Comparison of ENCODE assay signal across 8 cellular contexts in the genomic region with DNA sequence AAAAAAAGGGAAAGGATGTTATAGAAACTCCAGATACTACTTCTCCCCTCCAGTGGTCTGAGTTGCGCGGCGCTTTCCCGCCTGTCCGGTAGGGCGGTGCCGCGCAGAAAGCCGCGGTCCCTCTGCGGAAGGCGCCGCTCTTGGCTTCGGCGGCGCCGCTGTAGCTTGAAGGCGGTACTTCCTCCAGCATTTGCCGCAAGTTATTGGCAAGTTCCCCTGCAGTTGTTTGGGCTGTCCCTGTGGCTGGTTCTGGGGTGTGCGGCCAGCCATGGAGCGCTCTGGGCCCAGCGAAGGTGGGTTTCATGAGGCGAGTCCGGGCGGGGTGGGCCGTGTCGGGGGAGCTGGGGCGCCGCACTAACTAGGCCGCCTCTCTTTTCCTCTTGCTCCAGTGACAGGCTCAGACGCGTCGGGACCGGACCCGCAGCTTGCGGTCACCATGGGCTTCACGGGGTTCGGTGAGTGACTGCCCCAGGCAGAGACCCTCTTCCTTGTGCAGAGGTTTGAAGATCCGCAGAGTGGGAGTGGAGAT. TPM values are rescaled to one million over a fixed set of nuclear protein-coding genes. Genes with fewer than 3 reads are reported as not detected.
A peak's percentile ranks its signal among the peaks of the same experiment; 100 is the strongest.
DNase-seq lines count a peak whose midpoint lies in the region; ATAC-seq and TF ChIP-seq lines count a peak whose summit lies in the region.
"Not testable (repeated sequence)": the region's sequence is repeated elsewhere in the genome, so short reads cannot be mapped to it uniquely, and the experiment has no call there.

TSS of gene WDR70 (plus strand) at position 219 of the 529 bp plus-strand sequence. CDS start at position 269, 50 bp downstream.

- not testable (repeated sequence) for H3K4me1 ChIP-seq in uterus

- H3K4me1 Mint-ChIP-seq in T-helper 1 cell treated with Interleukin-12 subunit alpha and Interleukin-12 subunit beta and Interleukin-4 antibody, amounts not matched to agents 30 μg/mL and 1 μg/mL, for 36 hours (ENCODE audit: low read depth): not testable (repeated sequence)

- H3K27me3 ChIP-seq in uterus: not testable (repeated sequence)

- DNase-seq in GM13976 (ENCODE audit: low spot score): peak; percentile 82
- DNase-seq in NCI-H146 treated with DMSO at 0.1 percent for 48 hours (lab: John Stamatoyannopoulos, UW; ENCODE audit: unreplicated experiment): peak; percentile 70
- peak; percentile 24 for DNase-seq in amniotic stem cell (lab: John Stamatoyannopoulos, UW)
- peak; percentile 92 for DNase-seq in left ventricle myocardium superior
- peak; percentile 74 for DNase-seq in pulmonary artery endothelial cell (ENCODE audit: low read depth, low spot score)
- DNase-seq in uterus: peak; percentile 81 to 83

- not testable (repeated sequence) for H3K9me3 ChIP-seq in uterus

- TF ChIP-seq CTCF in GM13976 (IDR thresholded peaks at IDR 0.05; ENCODE audit: borderline replicate concordance, control extremely low read depth, extremely low read depth, insufficient read depth, missing control alignments): peak; percentile 89
- peak; percentile 65 to 80 (median 74) for TF ChIP-seq CTCF in uterus (IDR thresholded peaks at IDR 0.05)

- peak; percentile 99 for ATAC-seq in HG02870 (IDR thresholded peaks at IDR 0.05; ENCODE audit: unreplicated experiment)
- peak; percentile 100 for ATAC-seq in left ventricle myocardium superior

- H3K36me3 ChIP-seq in uterus: not testable (repeated sequence)

- not testable (repeated sequence) for H3K27me3 Mint-ChIP-seq in T-helper 1 cell treated with Interleukin-12 subunit alpha and Interleukin-12 subunit beta and Interleukin-4 antibody, amounts not matched to agents 30 μg/mL and 1 μg/mL, for 36 hours (ENCODE audit: low read depth)

- peak within 1 kb of the TSS; percentile 72 to 89 for H3K4me3 ChIP-seq in uterus

- peaks cover 10% of the 10 kb centered on the region for H3K36me3 Mint-ChIP-seq in T-helper 1 cell treated with Interleukin-12 subunit alpha and Interleukin-12 subunit beta and Interleukin-4 antibody, amounts not matched to agents 30 μg/mL and 1 μg/mL, for 36 hours (ENCODE audit: low read depth)

- peak within 1 kb of the TSS; percentile 96 for H3K4me3 Mint-ChIP-seq in T-helper 1 cell treated with Interleukin-12 subunit alpha and Interleukin-12 subunit beta and Interleukin-4 antibody, amounts not matched to agents 30 μg/mL and 1 μg/mL, for 36 hours

- intact Hi-C loops in left ventricle myocardium superior (cut with micrococcal nuclease); uterus (cut with DNase I; ENCODE audit: low total_unique reads): not testable (repeated sequence)

- H3K27ac ChIP-seq in uterus: peak within 1 kb of the TSS; percentile 58 to 61

- not testable (repeated sequence) for H3K9me3 Mint-ChIP-seq in T-helper 1 cell treated with Interleukin-12 subunit alpha and Interleukin-12 subunit beta and Interleukin-4 antibody, amounts not matched to agents 30 μg/mL and 1 μg/mL, for 36 hours

- not testable (repeated sequence) for TF ChIP-seq POLR2A in uterus (IDR thresholded peaks at IDR 0.05)

- H3K27ac Mint-ChIP-seq in T-helper 1 cell treated with Interleukin-12 subunit alpha and Interleukin-12 subunit beta and Interleukin-4 antibody, amounts not matched to agents 30 μg/mL and 1 μg/mL, for 36 hours: peak within 1 kb of the TSS; percentile 67

- in situ Hi-C loops in GM13976 (cut with MboI; ENCODE audit: low sequenced_read_pairs, unreplicated experiment): not testable (repeated sequence)

RNA-seq across cellular contexts. Expression of gene WDR70, which starts in this region (rescaled TPM):
- total RNA-seq in left ventricle myocardium superior (21.5 TPM), pulmonary artery endothelial cell (35.9 and 37.5 TPM in 2 replicates), uterus (100 to 1,000 TPM in 1 of 4 donors, 10 to 100 TPM in 3; 25.3 to 122 (median 48.8) TPM)

Comparison
In these comparisons a context has a peak if more than half of its experiments do, and no peak if none do; other contexts are left out.
1. Peak in every context shown above with its lines: DNase-seq, ATAC-seq, H3K4me3 ChIP-seq and H3K27ac ChIP-seq.
2. DNase-seq: peak in every context shown above with its lines; median percentile 92 in left ventricle myocardium superior; 82 in GM13976; 82 in uterus; 74 in pulmonary artery endothelial cell; 70 in NCI-H146 treated with DMSO at 0.1 percent for 48 hours; 24 in amniotic stem cell.